Comparison of ENCODE assay signal across 11 cellular contexts in genomic region chr6:118784641-118785164, GRCh38.
A peak's percentile ranks its signal among the peaks of the same experiment; 100 is the strongest.
DNase-seq lines count a peak whose midpoint lies in the region; ATAC-seq and TF ChIP-seq lines count a peak whose summit lies in the region.
"Had no signal": no experiment of that assay in that cellular context is flagged by ENCODE, and none has a peak within 500 bp of the region (broad histone marks: within the 10 kb centered on the region; RNA-seq: fewer than 3 reads in every experiment).

No MANE protein-coding gene starts in this region.

- H3K27ac Mint-ChIP-seq in endothelial cell (ENCODE audit: unreplicated experiment): no peak overlapping the region
- H3K27ac Mint-ChIP-seq: stimulated activated naive CD8-positive, alpha-beta T cell treated with anti-CD3 and anti-CD28 coated beads, Interleukin-15, amount 100 ng/mL, for 72 hours had no signal

- peaks cover 34% of the 10 kb centered on the region for H3K4me1 ChIP-seq in lower lobe of right lung
- H3K4me1 ChIP-seq in aorta (ENCODE audit: control insufficient read depth in 1 of 2, insufficient read depth in 2 of 2, low read length in 2 of 2): no peaks in the 10 kb centered on the region

- no peaks in the 10 kb centered on the region for H3K36me3 Mint-ChIP-seq in endothelial cell (ENCODE audit: low read depth, unreplicated experiment)

- H3K36me3 ChIP-seq in lower lobe of right lung (no peaks in the 10 kb centered on the region), aorta (ENCODE audit: control insufficient read depth in 1 of 2, insufficient read depth in 2 of 2, low read length in 1 of 2) (peaks cover 0 to 2% of the 10 kb centered on the region in 2 donors)

- no peak overlapping the region for H3K4me3 ChIP-seq in lower lobe of right lung
- no peak overlapping the region for H3K4me3 ChIP-seq in aorta (ENCODE audit: low read length in 2 of 2)

- no peaks in the 10 kb centered on the region for H3K27me3 ChIP-seq in lower lobe of right lung (ENCODE audit: low read depth)
- no peaks in the 10 kb centered on the region for H3K27me3 ChIP-seq in aorta (ENCODE audit: control insufficient read depth in 1 of 2, insufficient read depth in 2 of 2, low read length in 1 of 2)

- H3K9me3 Mint-ChIP-seq in endothelial cell (ENCODE audit: unreplicated experiment): no peaks in the 10 kb centered on the region
- H3K9me3 Mint-ChIP-seq: stimulated activated naive CD8-positive, alpha-beta T cell treated with anti-CD3 and anti-CD28 coated beads, Interleukin-15, amount 100 ng/mL, for 72 hours had no signal

- H3K27ac ChIP-seq in lower lobe of right lung (no peak overlapping the region), aorta (ENCODE audit: low read depth in 1 of 2, low read length in 2 of 2) (no peak overlapping the region)

- no peaks in the 10 kb centered on the region for H3K9me3 ChIP-seq in lower lobe of right lung
- H3K9me3 ChIP-seq in aorta (ENCODE audit: control insufficient read depth, low read length): no peaks in the 10 kb centered on the region

- H3K27me3 Mint-ChIP-seq in endothelial cell (ENCODE audit: unreplicated experiment): peaks cover 2% of the 10 kb centered on the region
- H3K27me3 Mint-ChIP-seq: stimulated activated naive CD8-positive, alpha-beta T cell treated with anti-CD3 and anti-CD28 coated beads, Interleukin-15, amount 100 ng/mL, for 72 hours had no signal

- H3K4me1 Mint-ChIP-seq in endothelial cell (ENCODE audit: unreplicated experiment): peaks cover 32% of the 10 kb centered on the region

- TF ChIP-seq CTCF in lower lobe of right lung (IDR thresholded peaks at IDR 0.05): no peak
- TF ChIP-seq CTCF in endothelial cell (IDR thresholded peaks at IDR 0.05; ENCODE audit: unreplicated experiment): no peak

- 46 to 55% methylated on average over 5 of the region's 5 CpGs for WGBS in aorta, 2 donors

- intact Hi-C loops in lower lobe of right lung (cut with DNase I): no loop called here
- intact Hi-C loops in aorta (cut with DNase I): no loop called here

- DNase-seq in NCI-H2227 (lab: John Stamatoyannopoulos, UW; ENCODE audit: unreplicated experiment): peak; percentile 3
- no peak for DNase-seq in NCI-H2227 treated with DMSO at 0.1 percent for 48 hours (lab: John Stamatoyannopoulos, UW)
- DNase-seq in ecto neural progenitor cell (ENCODE audit: low spot score): peak; percentile 53
- no peak for DNase-seq in lower lobe of right lung
- DNase-seq in aorta: no peak
- DNase-seq in stimulated activated CD4-positive, alpha-beta T cell treated with anti-CD3 and anti-CD28 coated beads, Interleukin-15, amount 100 ng/mL, for 24 hours: no peak
- no peak for DNase-seq in endothelial cell (ENCODE audit: low spot score)
- no peak for DNase-seq in T1000 (lab: John Stamatoyannopoulos, UW)
- DNase-seq: NCI-H1092 treated with DMSO at 0.1 percent for 48 hours; stimulated activated CD4-positive, alpha-beta T cell treated with anti-CD3 and anti-CD28 coated beads, Interleukin-1b, Interleukin-23, amount 100 ng/mL, for 48 hours; stimulated activated naive CD8-positive, alpha-beta T cell treated with anti-CD3 and anti-CD28 coated beads, Interleukin-15, amount 100 ng/mL, for 72 hours had no signal

- H3K4me3 Mint-ChIP-seq in endothelial cell (ENCODE audit: unreplicated experiment): no peak overlapping the region
- H3K4me3 Mint-ChIP-seq: stimulated activated naive CD8-positive, alpha-beta T cell treated with anti-CD3 and anti-CD28 coated beads, Interleukin-15, amount 100 ng/mL, for 72 hours had no signal

- ATAC-seq in lower lobe of right lung (peak; percentile 39 to 42), aorta (ENCODE audit: low FRiP score) (peak; percentile 33)
- ATAC-seq: stimulated activated naive CD8-positive, alpha-beta T cell treated with anti-CD3 and anti-CD28 coated beads, Interleukin-15, amount 100 ng/mL, for 72 hours had no signal

Comparison
In these comparisons a context has a peak if more than half of its experiments do, and no peak if none do; other contexts are left out.
1. DNase-seq: peak in NCI-H2227 (single experiment) and ecto neural progenitor cell (single experiment); none in NCI-H2227 treated with DMSO at 0.1 percent for 48 hours (single experiment), lower lobe of right lung (single experiment), aorta (0 of 2), stimulated activated CD4-positive, alpha-beta T cell treated with anti-CD3 and anti-CD28 coated beads, Interleukin-15, amount 100 ng/mL, for 24 hours (single experiment), endothelial cell (single experiment) and T1000 (single experiment).